1 cellular context compared by ENCODE assay signal in genomic region chr3:153137626-153138025, GRCh38.
TF ChIP-seq lines count a peak whose summit lies in the region.

No MANE protein-coding gene starts in this region.

TF ChIP-seq in HCT116, 20 proteins besides CTCF, POLR2A, EP300 and RAD21 (continued from another document):
- no peak for TF ChIP-seq ZBTB33 (IDR thresholded peaks at IDR 0.05; ENCODE audit: extremely low read depth, insufficient replicate concordance, low read length)
- TF ChIP-seq ATF3 (IDR thresholded peaks at IDR 0.05), result no peak
- no peak for TF ChIP-seq JUND (IDR thresholded peaks at IDR 0.05)
- no peak for TF ChIP-seq CEBPB (IDR thresholded peaks at IDR 0.05; ENCODE audit: low read depth)
